In genomic region chr1:43875327-43875726, GRCh38 we compare ENCODE assay signal across 16 cellular contexts. TPM values are rescaled to one million over a fixed set of nuclear protein-coding genes. Genes with fewer than 3 reads are reported as not detected.
DNase-seq lines count a peak whose midpoint lies in the region; TF ChIP-seq lines count a peak whose summit lies in the region.
"Had no signal": no experiment of that assay in that cellular context is flagged by ENCODE, and none has a peak within 500 bp of the region (broad histone marks: within the 10 kb centered on the region; RNA-seq: fewer than 3 reads in every experiment).

No MANE protein-coding gene starts in this region.

- no peak overlapping the region for H2BK120ac ChIP-seq in mesendoderm (ENCODE audit: low read depth, low read length)

- H3K18ac ChIP-seq in mesendoderm (ENCODE audit: low read length): no peak overlapping the region

- H2AK5ac ChIP-seq in mesendoderm (ENCODE audit: low read length): no peak overlapping the region

- no peak for TF ChIP-seq CTCF in right atrium auricular region (IDR thresholded peaks at IDR 0.05)

- H3K27me3 ChIP-seq in mesendoderm (ENCODE audit: insufficient read depth, low read length, poor library complexity) (no peaks in the 10 kb centered on the region), right atrium auricular region (no peaks in the 10 kb centered on the region)

- H3K9ac ChIP-seq in SK-N-MC (ENCODE audit: insufficient read length): no peak overlapping the region
- H3K9ac ChIP-seq in mesendoderm (ENCODE audit: low read length): no peak overlapping the region

- H3K4ac ChIP-seq in mesendoderm (ENCODE audit: low read depth, low read length): no peak overlapping the region

- H3K9me3 ChIP-seq in SK-N-MC (ENCODE audit: low read depth, low read length) (no peaks in the 10 kb centered on the region), right atrium auricular region (no peaks in the 10 kb centered on the region)
- H3K9me3 ChIP-seq: Caco-2 had no signal

- H3K4me1 ChIP-seq in mesendoderm (ENCODE audit: control insufficient read depth, low read depth, low read length) (peaks cover 10% of the 10 kb centered on the region), right atrium auricular region (peaks cover 0 to 17% of the 10 kb centered on the region in 2 donors)

- H3K79me2 ChIP-seq in mesendoderm (ENCODE audit: control insufficient read depth, insufficient read depth, low read length): no peaks in the 10 kb centered on the region

- no peak overlapping the region for H2BK5ac ChIP-seq in mesendoderm (ENCODE audit: low read length)

- H3K23ac ChIP-seq in mesendoderm (ENCODE audit: low read length): no peak overlapping the region

- H3K36me3 ChIP-seq in SK-N-MC (ENCODE audit: insufficient read depth, low read length): no peaks in the 10 kb centered on the region
- H3K36me3 ChIP-seq in mesendoderm (ENCODE audit: control insufficient read depth, insufficient read depth, low read length): no peaks in the 10 kb centered on the region
- no peaks in the 10 kb centered on the region for H3K36me3 ChIP-seq in right atrium auricular region

- DNase-seq in NCI-H82 (lab: John Stamatoyannopoulos, UW) (peak; percentile 49), SK-N-MC (ENCODE audit: low read depth, low spot score) (no peak), mesendoderm (peak; percentile 33), NCI-H1105 treated with DMSO at 0.1 percent for 48 hours (lab: John Stamatoyannopoulos, UW) (no peak), NCI-H526 treated with DMSO at 0.1 percent for 48 hours (lab: John Stamatoyannopoulos, UW) (no peak), right atrium auricular region (ENCODE audit: low spot score) (no peak)
- DNase-seq: ACHN; Caco-2; CD4-positive, alpha-beta T cell; DMS153; DMS79; GF-D8; GOT3; H7 had no signal

- H4K8ac ChIP-seq in mesendoderm (ENCODE audit: low read depth, low read length): no peak overlapping the region

- H3K4me2 ChIP-seq in mesendoderm (ENCODE audit: low read length): no peak overlapping the region

- H3K4me3 ChIP-seq in SK-N-MC (no peak overlapping the region), mesendoderm (ENCODE audit: low read length) (no peak overlapping the region), right atrium auricular region (no peak overlapping the region)

- no peak overlapping the region for H4K5ac ChIP-seq in mesendoderm (ENCODE audit: low read length)

- no peaks in the 10 kb centered on the region for H3K79me1 ChIP-seq in mesendoderm (ENCODE audit: low read length)

- WGBS in mesendoderm (ENCODE audit: extremely low coverage, insufficient coverage, low lambda C conversion rate): no CpG with 5 or more reads among the region's 3 CpGs

- no peak overlapping the region for H2BK15ac ChIP-seq in mesendoderm (replicated peaks; ENCODE audit: low read depth)

- H3K56ac ChIP-seq in mesendoderm (ENCODE audit: low read length): no peak overlapping the region

- H3K27ac ChIP-seq in SK-N-MC (0 out of 2 replicates have a peak overlapping the region, but pooled peaks have one; percentile 23), mesendoderm (ENCODE audit: low read depth, low read length) (no peak overlapping the region), right atrium auricular region (no peak overlapping the region)
- H3K27ac ChIP-seq: C4-2B had no signal

RNA-seq across cellular contexts. Expression of gene ARTN, which starts 58.3 kb away (rescaled TPM):
- 4.3 TPM for polyA plus RNA-seq in mesendoderm (2013, experiment 1 of 2)
- 4.4 TPM for polyA plus RNA-seq in mesendoderm (2013, experiment 2 of 2)
- total RNA-seq in right atrium auricular region: under 1 TPM in 1 of 2 donors, not detected in 1; 0.75 TPM
- total RNA-seq: Caco-2, HT-29 had no signal

Comparison
In these comparisons a context has a peak if more than half of its experiments do, and no peak if none do; other contexts are left out.
1. DNase-seq: peak in NCI-H82 (single experiment) and mesendoderm (single experiment); none in SK-N-MC (single experiment), NCI-H1105 treated with DMSO at 0.1 percent for 48 hours (single experiment), NCI-H526 treated with DMSO at 0.1 percent for 48 hours (single experiment) and right atrium auricular region (single experiment).